28 cellular contexts compared by ENCODE assay signal in the genomic region with DNA sequence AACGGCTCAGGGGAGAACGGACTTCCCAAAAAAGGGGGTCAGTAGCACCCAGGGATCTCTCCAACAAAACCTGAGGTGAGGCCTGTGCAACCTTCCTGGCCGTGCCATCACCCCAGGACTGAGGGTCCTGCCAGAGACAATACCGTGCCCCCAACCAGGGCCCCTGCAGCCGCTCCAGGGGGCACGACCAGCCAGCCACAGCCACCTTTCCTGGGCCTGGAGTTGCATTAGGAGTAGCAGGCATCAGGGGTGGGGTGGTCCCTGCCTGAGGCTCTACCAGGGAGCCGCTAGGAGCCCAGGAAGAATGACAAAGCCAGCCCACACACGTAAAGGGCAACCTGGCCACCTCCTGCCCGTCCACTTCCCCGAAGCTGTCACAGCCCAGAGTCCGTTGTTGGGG.
A peak's percentile ranks its signal among the peaks of the same experiment; 100 is the strongest.
DNase-seq lines count a peak whose midpoint lies in the region; ATAC-seq, FAIRE-seq and TF ChIP-seq lines count a peak whose summit lies in the region.
"Had no signal": no experiment of that assay in that cellular context is flagged by ENCODE, and none has a peak within 500 bp of the region (broad histone marks: within the 10 kb centered on the region; RNA-seq: fewer than 3 reads in every experiment).

No MANE protein-coding gene starts in this region.

- H3K79me1 ChIP-seq in H9 (ENCODE audit: insufficient read depth, low read depth, low read length, poor library complexity, severe bottlenecking), result no peaks in the 10 kb centered on the region
- peaks cover 4% of the 10 kb centered on the region for H3K79me1 ChIP-seq in neuronal stem cell (ENCODE audit: low read depth, low read length)

- no peak for TF ChIP-seq CTCF in right atrium auricular region (IDR thresholded peaks at IDR 0.05)
- TF ChIP-seq CTCF in left ventricle myocardium inferior (IDR thresholded peaks at IDR 0.05; ENCODE audit: borderline replicate concordance), result no peak
- TF ChIP-seq CTCF in H9 (conservative IDR thresholded peaks at IDR 0.05), result no peak
- TF ChIP-seq CTCF in type B pancreatic cell (conservative IDR thresholded peaks at IDR 0.05), result no peak
- no peak for TF ChIP-seq CTCF in WERI-Rb-1 (IDR thresholded peaks at IDR 0.05; ENCODE audit: low read depth, low read length)

- H3K4me3 Mint-ChIP-seq in H9, result no peak overlapping the region
- no peak overlapping the region for H3K4me3 Mint-ChIP-seq in type B pancreatic cell
- H3K4me3 Mint-ChIP-seq: CD4-positive, CD25-positive, alpha-beta regulatory T cell; CD8-positive, alpha-beta T cell had no signal

- H3T11ph ChIP-seq in H9 (ENCODE audit: low read length), result no peak overlapping the region

- no peak overlapping the region; a peak in 1 of 7 replicates for H3K27ac Mint-ChIP-seq in H9
- H3K27ac Mint-ChIP-seq in type B pancreatic cell, result no peak overlapping the region
- H3K27ac Mint-ChIP-seq: CD4-positive, CD25-positive, alpha-beta regulatory T cell; CD8-positive, alpha-beta T cell had no signal

- no CpG with 5 or more reads among the region's 11 CpGs for WGBS in H9 (ENCODE audit: extremely low coverage, insufficient read length, low lambda C conversion rate)
- no CpG with 5 or more reads among the region's 11 CpGs for WGBS in neuronal stem cell (ENCODE audit: extremely low coverage in 2 of 2, insufficient read length in 2 of 2, insufficient replicate concordance in 1 of 2), 2 donors
- WGBS in small intestine, 3 donors, result 53 to 77% (median 67%) methylated on average over 11 of the region's 11 CpGs

- peaks cover 22 to 24% of the 10 kb centered on the region in 2 experiments for H3K9me3 Mint-ChIP-seq in H9
- no peaks in the 10 kb centered on the region for H3K9me3 Mint-ChIP-seq in type B pancreatic cell
- H3K9me3 Mint-ChIP-seq: CD8-positive, alpha-beta T cell had no signal

- H3K23me2 ChIP-seq in H9 (ENCODE audit: insufficient read length, low read depth, low read length, poor library complexity, severe bottlenecking), result no peaks in the 10 kb centered on the region

- H2BK15ac ChIP-seq in H9 (ENCODE audit: low read depth, low read length) (no peak overlapping the region), neuronal stem cell (ENCODE audit: low read length) (no peak overlapping the region)

- H3K4me1 ChIP-seq in right atrium auricular region (no peaks in the 10 kb centered on the region), left ventricle myocardium inferior (no peaks in the 10 kb centered on the region), H9 (ENCODE audit: insufficient read depth, low read length) (no peaks in the 10 kb centered on the region), neuronal stem cell (ENCODE audit: control insufficient read depth in 2 of 2, insufficient read depth in 1 of 2, low read depth in 1 of 2, low read length in 2 of 2) (no peaks in the 10 kb centered on the region), small intestine (ENCODE audit: control insufficient read depth in 2 of 2, insufficient read depth in 1 of 2, low read depth in 1 of 2, low read length in 1 of 2) (no peaks in the 10 kb centered on the region)
- H3K4me1 ChIP-seq: A549, BE2C, Caco-2 had no signal

- H2BK12ac ChIP-seq in H9 (ENCODE audit: insufficient read length, low read depth, low read length), result no peak overlapping the region
- no peak overlapping the region for H2BK12ac ChIP-seq in neuronal stem cell (ENCODE audit: low read length)

- H2AFZ ChIP-seq in H9 (ENCODE audit: low read length) (no peak overlapping the region), neuronal stem cell (ENCODE audit: low read length) (no peak overlapping the region)
- H2AFZ ChIP-seq: GM23248 had no signal

- no peak overlapping the region for H4K5ac ChIP-seq in H9 (ENCODE audit: insufficient read length, low read depth, low read length)

- H2AK5ac ChIP-seq in H9 (ENCODE audit: insufficient read length, low read length) (no peak overlapping the region), neuronal stem cell (ENCODE audit: low read depth, low read length) (peak overlapping the region; percentile 36)

- H3K23ac ChIP-seq in H9 (ENCODE audit: insufficient read length, low read depth, low read length) (no peak overlapping the region), neuronal stem cell (ENCODE audit: low read depth, low read length, poor library complexity) (no peak overlapping the region)

- H3K4me3 ChIP-seq in right atrium auricular region, result no peak overlapping the region
- H3K4me3 ChIP-seq in left ventricle myocardium inferior, result no peak overlapping the region
- H3K4me3 ChIP-seq in neuronal stem cell (ENCODE audit: low read length in 2 of 2), result no peak overlapping the region
- H3K4me3 ChIP-seq in small intestine (ENCODE audit: low read depth in 1 of 2, low read length in 2 of 2), result no peak overlapping the region
- no peak overlapping the region for H3K4me3 ChIP-seq in WERI-Rb-1 (ENCODE audit: low read depth, low read length)
- H3K4me3 ChIP-seq: A549, GM23248 had no signal

- intact Hi-C loops in left ventricle myocardium inferior (cut with micrococcal nuclease), result no loop called here

- no peaks in the 10 kb centered on the region for H3K4me1 Mint-ChIP-seq in H9
- no peaks in the 10 kb centered on the region for H3K4me1 Mint-ChIP-seq in type B pancreatic cell (ENCODE audit: unreplicated experiment)

- FAIRE-seq in small intestine (lab: Jason Lieb, UNC), result no peak
- FAIRE-seq: A549, D721Med, GM12891, GM19239, H1 had no signal

- H3K79me2 ChIP-seq in H9 (ENCODE audit: insufficient read depth, low read length), result no peaks in the 10 kb centered on the region

- no peak overlapping the region for H3K56ac ChIP-seq in H9 (ENCODE audit: insufficient read length, low read depth, low read length)

- peaks cover 0 to 18% (median 0%) of the 10 kb centered on the region in 3 experiments; a peak in 4 of 7 replicates for H3K36me3 Mint-ChIP-seq in H9 (ENCODE audit: insufficient read depth in 1 of 3, low read depth in 3 of 3)
- no peaks in the 10 kb centered on the region for H3K36me3 Mint-ChIP-seq in type B pancreatic cell
- H3K36me3 Mint-ChIP-seq: CD4-positive, CD25-positive, alpha-beta regulatory T cell; CD8-positive, alpha-beta T cell had no signal

- peaks cover 7% of the 10 kb centered on the region for H3K27me3 Mint-ChIP-seq in H9 (ENCODE audit: low read depth)
- H3K27me3 Mint-ChIP-seq in type B pancreatic cell, result peaks cover 14% of the 10 kb centered on the region

- H4K91ac ChIP-seq in H9 (ENCODE audit: insufficient read length, low read depth, low read length) (no peak overlapping the region), neuronal stem cell (ENCODE audit: low read depth, low read length, poor library complexity) (no peak overlapping the region)

- H4K20me1 ChIP-seq in H9 (ENCODE audit: control insufficient read depth, insufficient read depth, insufficient read length), result no peaks in the 10 kb centered on the region

- H3K27me3 ChIP-seq in right atrium auricular region (peaks cover 0 to 4% of the 10 kb centered on the region in 2 donors), left ventricle myocardium inferior (ENCODE audit: low read depth) (peaks cover 72% of the 10 kb centered on the region), H9 (ENCODE audit: insufficient read depth, low read length) (no peaks in the 10 kb centered on the region), neuronal stem cell (ENCODE audit: control insufficient read depth in 3 of 3, insufficient read depth in 3 of 3, low read depth in 1 of 3, low read length in 3 of 3) (peaks cover 0 to 9% (median 0%) of the 10 kb centered on the region in 3 experiments), small intestine (ENCODE audit: control insufficient read depth in 2 of 2, insufficient read depth in 2 of 2, low read length in 2 of 2) (peaks cover 0 to 2% of the 10 kb centered on the region in 2 donors), WERI-Rb-1 (ENCODE audit: insufficient read depth, low read depth, severe bottlenecking) (no peaks in the 10 kb centered on the region)

- H3K9ac ChIP-seq in H9 (ENCODE audit: extremely low read depth, insufficient read length, low read length) (no peak overlapping the region), neuronal stem cell (ENCODE audit: low read depth, low read length, poor library complexity) (no peak overlapping the region)
- H3K9ac ChIP-seq: GM23248 had no signal

- no peak overlapping the region for H3K18ac ChIP-seq in H9 (ENCODE audit: insufficient read length, low read depth, low read length)
- peak overlapping the region; percentile 44 for H3K18ac ChIP-seq in neuronal stem cell (ENCODE audit: low read length)

- no peak overlapping the region for H2BK20ac ChIP-seq in H9 (ENCODE audit: low read depth, low read length, poor library complexity, severe bottlenecking)

- H2BK5ac ChIP-seq in H9 (ENCODE audit: insufficient read length, low read length), result no peak overlapping the region
- H2BK5ac ChIP-seq in neuronal stem cell (ENCODE audit: low read length), result no peak overlapping the region

- DNase-seq in right atrium auricular region (ENCODE audit: low spot score) (peak; percentile 16), left ventricle myocardium inferior (no peak), H9 (peak; percentile 15), neuronal stem cell (ENCODE audit: low spot score) (no peak), type B pancreatic cell (ENCODE audit: extremely low spot score, unreplicated experiment) (peak; percentile 57), small intestine (no peak), WERI-Rb-1 (no peak)
- DNase-seq: 8988T; ACHN; AML-193; BE2C; Caco-2; CD4-positive, CD25-positive, alpha-beta regulatory T cell; DMS 273 treated with DMSO at 0.1 percent for 48 hours; DMS79; EL; GF-D8; GM23248; H7 had no signal

- H3K4ac ChIP-seq in H9 (ENCODE audit: low read depth, low read length) (no peak overlapping the region), neuronal stem cell (ENCODE audit: low read length) (no peak overlapping the region)

- ATAC-seq in GM18498 (IDR thresholded peaks at IDR 0.05; ENCODE audit: unreplicated experiment), result no peak
- ATAC-seq: A549; CD8-positive, alpha-beta T cell; HCT116 had no signal

- no peak overlapping the region for H3K4me2 ChIP-seq in H9 (ENCODE audit: insufficient read depth, insufficient read length, low read length)
- no peak overlapping the region for H3K4me2 ChIP-seq in neuronal stem cell (ENCODE audit: insufficient read depth, low read length, poor library complexity, severe bottlenecking)
- H3K4me2 ChIP-seq: A549 had no signal

- H3K27ac ChIP-seq in right atrium auricular region (no peak overlapping the region), left ventricle myocardium inferior (replicated peaks) (no peak overlapping the region), H9 (ENCODE audit: insufficient read length, low read depth, low read length) (no peak overlapping the region), neuronal stem cell (replicated peaks; ENCODE audit: low read length) (no peak overlapping the region), small intestine (ENCODE audit: low read depth in 1 of 2, low read length in 1 of 2) (no peak overlapping the region), WERI-Rb-1 (no peak overlapping the region)
- H3K27ac ChIP-seq: A549, C4-2B, GM23248 had no signal

- H4K8ac ChIP-seq in H9 (replicated peaks; ENCODE audit: insufficient read length, low read depth, low read length) (no peak overlapping the region), neuronal stem cell (ENCODE audit: low read depth, low read length) (no peak overlapping the region)

- H3K14ac ChIP-seq in H9 (ENCODE audit: insufficient read depth, low read length) (no peak overlapping the region), neuronal stem cell (ENCODE audit: low read length) (no peak overlapping the region)

- H3K9me3 ChIP-seq in right atrium auricular region (peaks cover 0 to 6% of the 10 kb centered on the region in 2 donors), left ventricle myocardium inferior (replicated peaks) (peaks cover 15% of the 10 kb centered on the region), H9 (ENCODE audit: control insufficient read depth, low read depth, low read length) (peaks cover 8% of the 10 kb centered on the region), neuronal stem cell (replicated peaks in 1 of 2; ENCODE audit: control insufficient read depth in 2 of 2, insufficient read depth in 1 of 2, low read depth in 1 of 2, low read length in 2 of 2) (peaks cover 0 to 18% of the 10 kb centered on the region in 2 donors), small intestine (ENCODE audit: control insufficient read depth, low read depth) (no peaks in the 10 kb centered on the region), WERI-Rb-1 (ENCODE audit: severe bottlenecking) (peaks cover 5% of the 10 kb centered on the region)
- H3K9me3 ChIP-seq: BE2C, Caco-2 had no signal

- H2BK120ac ChIP-seq in H9 (ENCODE audit: low read depth, low read length, poor library complexity, severe bottlenecking) (no peak overlapping the region), neuronal stem cell (ENCODE audit: low read depth, low read length) (no peak overlapping the region)

- H3K36me3 ChIP-seq in right atrium auricular region (no peaks in the 10 kb centered on the region), left ventricle myocardium inferior (no peaks in the 10 kb centered on the region), neuronal stem cell (replicated peaks in 1 of 2; ENCODE audit: control insufficient read depth in 2 of 2, insufficient read depth in 2 of 2, low read length in 2 of 2) (peaks cover 0 to 2% of the 10 kb centered on the region in 2 donors), small intestine (ENCODE audit: control insufficient read depth in 2 of 2, insufficient read depth in 2 of 2, low read length in 2 of 2) (no peaks in the 10 kb centered on the region), WERI-Rb-1 (no peaks in the 10 kb centered on the region)
- H3K36me3 ChIP-seq: BE2C had no signal

Comparison
In these comparisons a context has a peak if more than half of its experiments do, and no peak if none do; other contexts are left out.
1. DNase-seq: peak in right atrium auricular region (single experiment), H9 (single experiment) and type B pancreatic cell (single experiment); none in left ventricle myocardium inferior (single experiment), neuronal stem cell (single experiment), small intestine (single experiment) and WERI-Rb-1 (single experiment).